In the genomic region with DNA sequence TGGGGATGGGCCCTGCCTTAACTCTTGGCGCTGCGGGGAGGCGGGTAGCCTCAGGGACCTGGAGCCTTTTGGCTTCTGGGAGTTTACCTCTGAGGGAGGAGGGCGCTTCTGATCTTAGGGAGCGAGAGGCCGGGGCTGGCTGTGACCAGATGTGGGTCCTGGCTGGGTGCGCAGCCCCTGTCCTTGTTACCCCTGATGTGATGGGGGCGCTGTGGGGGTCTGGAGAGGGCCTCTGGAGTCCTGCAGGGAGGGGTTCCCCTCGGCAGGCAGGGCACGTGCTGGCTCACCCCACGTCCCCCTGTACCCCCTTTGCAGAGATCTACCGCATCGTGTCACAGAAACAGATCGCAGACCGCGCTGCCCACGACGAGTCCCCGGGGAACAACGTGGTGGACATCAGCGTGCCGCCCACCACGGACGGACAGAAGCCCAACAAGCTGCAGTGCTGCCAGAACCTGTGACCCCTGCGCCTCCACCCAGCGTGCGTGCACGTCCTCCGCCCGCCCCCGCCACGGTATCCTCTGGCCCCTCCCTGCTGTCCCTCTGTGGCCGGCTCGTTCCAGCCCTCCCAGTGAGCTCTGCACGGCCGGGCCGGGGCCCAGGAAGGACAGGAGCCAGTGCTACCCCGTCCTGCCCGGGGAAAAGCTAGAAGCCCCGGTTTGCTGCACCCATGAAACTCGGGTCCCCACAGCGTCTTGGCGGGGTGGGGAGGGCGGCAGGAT, we compare ENCODE assay signal across 18 cellular contexts. TPM values are rescaled to one million over a fixed set of nuclear protein-coding genes. Genes with fewer than 3 reads are reported as not detected.
DNase-seq lines count a peak whose midpoint lies in the region; ATAC-seq and TF ChIP-seq lines count a peak whose summit lies in the region.
"Had no signal": no experiment of that assay in that cellular context is flagged by ENCODE, and none has a peak within 500 bp of the region (broad histone marks: within the 10 kb centered on the region; RNA-seq: fewer than 3 reads in every experiment).

No MANE protein-coding gene starts in this region.

- peak; percentile 42 for ATAC-seq in stimulated activated naive CD8-positive, alpha-beta T cell treated with anti-CD3 and anti-CD28 coated beads, Interleukin-15, amount 100 ng/mL, for 72 hours
- ATAC-seq in stimulated activated naive CD8-positive, alpha-beta T cell treated with anti-CD3 and anti-CD28 coated beads, Interleukin-15, Interleukin-2, amounts not matched to agents 100 U/mL and 50 U/mL, for 24 hours, result no peak
- ATAC-seq in GM18861 (IDR thresholded peaks at IDR 0.05; ENCODE audit: unreplicated experiment) (no peak), HG03045 (IDR thresholded peaks at IDR 0.05; ENCODE audit: unreplicated experiment) (no peak)
- ATAC-seq: GM12878, GM23338 had no signal

- no peak overlapping the region for H3K9ac ChIP-seq in rectal smooth muscle tissue (ENCODE audit: low read length)

- WGBS in lower leg skin, 2 donors, result 90 to 93% methylated on average over 28 to 44 of the region's 44 CpGs

- H3K27me3 ChIP-seq in rectal smooth muscle tissue (ENCODE audit: control insufficient read depth, insufficient read depth, low read length), result no peaks in the 10 kb centered on the region

- H3K4me3 ChIP-seq in rectal smooth muscle tissue (ENCODE audit: low read length) (peak overlapping the region; percentile 21), lower leg skin (ENCODE audit: low read depth, poor library complexity, severe bottlenecking) (no peak overlapping the region)
- H3K4me3 ChIP-seq: GM12878, GM23338 had no signal

- peaks cover 5% of the 10 kb centered on the region for H3K4me1 Mint-ChIP-seq in stimulated activated naive CD8-positive, alpha-beta T cell treated with anti-CD3 and anti-CD28 coated beads, Interleukin-15, amount 100 ng/mL, for 72 hours
- peaks cover 4% of the 10 kb centered on the region for H3K4me1 Mint-ChIP-seq in chondrocyte (ENCODE audit: low read depth)
- H3K4me1 Mint-ChIP-seq: B cell, GM23338, H9 had no signal

- no peak for TF ChIP-seq CTCF in chondrocyte (IDR thresholded peaks at IDR 0.05)
- TF ChIP-seq CTCF in lower leg skin (IDR thresholded peaks at IDR 0.05), result no peak

- intact Hi-C loops in lower leg skin (cut with DNase I; ENCODE audit: low total_unique reads), result no loop called here

- peaks cover 17% of the 10 kb centered on the region for H3K36me3 Mint-ChIP-seq in chondrocyte (ENCODE audit: low read depth)

- no peak overlapping the region for H3K27ac Mint-ChIP-seq in stimulated activated naive CD8-positive, alpha-beta T cell treated with anti-CD3 and anti-CD28 coated beads, Interleukin-15, amount 100 ng/mL, for 72 hours
- no peak overlapping the region for H3K27ac Mint-ChIP-seq in chondrocyte (ENCODE audit: unreplicated experiment)
- H3K27ac Mint-ChIP-seq: B cell; CD4-positive, alpha-beta T cell; GM23338 had no signal

- H3K4me1 ChIP-seq in rectal smooth muscle tissue (ENCODE audit: control insufficient read depth, insufficient read depth, low read length), result no peaks in the 10 kb centered on the region

- TF ChIP-seq POLR2A in lower leg skin (IDR thresholded peaks at IDR 0.05), result no peak

- DNase-seq in stimulated activated naive CD8-positive, alpha-beta T cell treated with anti-CD3 and anti-CD28 coated beads, Interleukin-15, amount 100 ng/mL, for 72 hours, result no peak
- DNase-seq in stimulated activated naive CD8-positive, alpha-beta T cell treated with anti-CD3 and anti-CD28 coated beads, Interleukin-15, Interleukin-2, amounts not matched to agents 100 U/mL and 50 U/mL, for 24 hours, result no peak
- peak; percentile 93 for DNase-seq in chondrocyte (ENCODE audit: low spot score)
- DNase-seq in SKM-1 treated with dmso at 0.1 percent for 144 hours (lab: John Stamatoyannopoulos, UW; ENCODE audit: unreplicated experiment), result no peak
- DNase-seq in lower leg skin (ENCODE audit: low spot score in 2 of 2), result no peak
- DNase-seq: ACHN; C1 segment of cervical spinal cord; Calu3; CD4-positive, alpha-beta T cell; DMS79; H9 had no signal

- H3K9me3 Mint-ChIP-seq in stimulated activated naive CD8-positive, alpha-beta T cell treated with anti-CD3 and anti-CD28 coated beads, Interleukin-15, amount 100 ng/mL, for 72 hours, result no peaks in the 10 kb centered on the region
- H3K9me3 Mint-ChIP-seq in chondrocyte (ENCODE audit: low read depth), result no peaks in the 10 kb centered on the region
- H3K9me3 Mint-ChIP-seq: CD4-positive, alpha-beta T cell; GM23338; H9 had no signal

- H3K4me3 Mint-ChIP-seq in stimulated activated naive CD8-positive, alpha-beta T cell treated with anti-CD3 and anti-CD28 coated beads, Interleukin-15, amount 100 ng/mL, for 72 hours, result no peak overlapping the region
- H3K4me3 Mint-ChIP-seq in chondrocyte (ENCODE audit: unreplicated experiment), result no peak overlapping the region
- H3K4me3 Mint-ChIP-seq: B cell; CD4-positive, alpha-beta T cell; GM23338; H9 had no signal

- H3K36me3 ChIP-seq in rectal smooth muscle tissue (ENCODE audit: control insufficient read depth, insufficient read depth, low read length), result peaks cover 19% of the 10 kb centered on the region

- no peaks in the 10 kb centered on the region for H3K27me3 Mint-ChIP-seq in stimulated activated naive CD8-positive, alpha-beta T cell treated with anti-CD3 and anti-CD28 coated beads, Interleukin-15, amount 100 ng/mL, for 72 hours
- no peaks in the 10 kb centered on the region for H3K27me3 Mint-ChIP-seq in chondrocyte (ENCODE audit: low read depth)
- H3K27me3 Mint-ChIP-seq: B cell; CD4-positive, alpha-beta T cell had no signal

- no peak overlapping the region for H3K27ac ChIP-seq in rectal smooth muscle tissue (ENCODE audit: low read depth, low read length)

RNA-seq across cellular contexts. Expression of a gene that starts 9.8 kb away (rescaled TPM):
- total RNA-seq in chondrocyte (35.0 to 42.5 TPM (median 37.5 TPM) in 3 replicates), lower leg skin (100 to 1,000 TPM in 1 of 4 donors, 10 to 100 TPM in 3; 53.5 to 110 (median 60.8) TPM)

RNA-seq across cellular contexts. Expression of a gene that starts 13.1 kb away (rescaled TPM):
- total RNA-seq in chondrocyte, result 96.4 to 106 TPM (median 104 TPM) in 3 replicates
- 100 to 1,000 TPM in 1 of 4 donors, 10 to 100 TPM in 3; 40.6 to 125 (median 56.8) TPM for total RNA-seq in lower leg skin

RNA-seq across cellular contexts. Expression of a gene that starts 39.3 kb away (rescaled TPM):
- total RNA-seq in chondrocyte (56.4 to 143 TPM (median 127 TPM) in 3 replicates), lower leg skin (10 to 100 TPM; 11.8 to 51.8 (median 34.7) TPM)
- total RNA-seq: A172; B cell; CD4-positive, alpha-beta T cell; GM12878 had no signal

RNA-seq across cellular contexts. Expression of a gene that starts 41.5 kb away (rescaled TPM):
- total RNA-seq in chondrocyte, result 111 to 185 TPM (median 116 TPM) in 3 replicates
- 100 to 1,000 TPM in 1 of 4 donors, 10 to 100 TPM in 3; 60.4 to 103 (median 79.7) TPM for total RNA-seq in lower leg skin
